In the genomic region with DNA sequence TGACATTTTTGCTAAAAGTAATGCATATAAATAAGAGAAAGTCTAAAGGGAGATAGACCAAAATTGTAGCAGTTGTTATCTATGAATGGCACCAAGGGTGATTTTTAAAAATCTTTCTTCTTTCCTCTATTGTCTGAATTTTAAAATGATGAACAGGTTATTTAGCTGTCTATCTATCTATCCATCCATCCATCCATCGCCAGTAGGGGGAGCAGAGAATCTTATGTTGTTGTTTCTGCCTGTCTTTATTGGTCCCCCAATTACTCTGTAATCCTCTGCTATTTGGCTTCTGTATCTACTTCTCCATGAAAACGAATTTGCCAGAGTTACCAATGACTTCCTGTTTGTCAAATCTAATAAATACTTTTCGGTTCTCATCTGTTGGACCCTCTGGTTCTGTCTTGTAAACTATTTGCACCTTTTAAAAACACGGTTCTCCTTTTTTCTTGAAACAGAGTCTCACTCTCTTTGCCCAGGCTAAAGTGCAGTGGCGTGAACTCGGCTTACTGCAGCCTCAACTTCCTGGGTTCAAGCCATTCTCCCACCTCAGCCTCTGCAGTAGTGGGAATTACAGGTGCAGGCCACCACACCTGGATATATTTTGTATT, we compare ENCODE assay signal across 9 cellular contexts.
A peak's percentile ranks its signal among the peaks of the same experiment; 100 is the strongest.
DNase-seq lines count a peak whose midpoint lies in the region; ATAC-seq and TF ChIP-seq lines count a peak whose summit lies in the region.
"Had no signal": no experiment of that assay in that cellular context is flagged by ENCODE, and none has a peak within 500 bp of the region (broad histone marks: within the 10 kb centered on the region; RNA-seq: fewer than 3 reads in every experiment).

No MANE protein-coding gene starts in this region.

- H3K27me3 Mint-ChIP-seq in activated T-helper 1 cell treated with anti-CD3 and anti-CD28 coated beads, Interleukin-12 subunit alpha, Interleukin-12 subunit beta, Interleukin-2, Interleukin-4 antibody, amounts not matched to agents 30 ng/mL and 10 ng/mL and 1 ng/mL, durations not matched to agents 14 hours and 24 hours and 36 hours (ENCODE audit: insufficient read depth) = peaks cover 15% of the 10 kb centered on the region

- intact Hi-C loops in psoas muscle (cut with DNase I) = no loop called here
- intact Hi-C loops in activated T-helper 1 cell treated with anti-CD3 and anti-CD28 coated beads, Interleukin-12 subunit alpha, Interleukin-12 subunit beta, Interleukin-2, Interleukin-4 antibody, amounts not matched to agents 30 ng/mL and 10 ng/mL and 1 ng/mL, durations not matched to agents 14 hours and 24 hours and 36 hours (cut with micrococcal nuclease) = loop anchor here (10.0 kb wide), 1 partner anchor 208 kb away; no protein-coding TSS in a partner anchor

- H3K36me3 ChIP-seq in psoas muscle (ENCODE audit: insufficient read depth in 1 of 2, low read depth in 1 of 2) = no peaks in the 10 kb centered on the region

- H3K36me3 Mint-ChIP-seq in activated T-helper 1 cell treated with anti-CD3 and anti-CD28 coated beads, Interleukin-12 subunit alpha, Interleukin-12 subunit beta, Interleukin-2, Interleukin-4 antibody, amounts not matched to agents 30 ng/mL and 10 ng/mL and 1 ng/mL, durations not matched to agents 14 hours and 24 hours and 36 hours (ENCODE audit: low read depth) = no peaks in the 10 kb centered on the region
- H3K36me3 Mint-ChIP-seq: naive B cell had no signal

- no peak overlapping the region for H3K27ac Mint-ChIP-seq in activated T-helper 1 cell treated with anti-CD3 and anti-CD28 coated beads, Interleukin-12 subunit alpha, Interleukin-12 subunit beta, Interleukin-2, Interleukin-4 antibody, amounts not matched to agents 30 ng/mL and 10 ng/mL and 1 ng/mL, durations not matched to agents 14 hours and 24 hours and 36 hours

- H3K4me1 ChIP-seq in psoas muscle = no peaks in the 10 kb centered on the region

- TF ChIP-seq CTCF in fibroblast of villous mesenchyme (IDR thresholded peaks at IDR 0.05; ENCODE audit: insufficient read depth, low read depth, low read length) (peak; percentile 71), psoas muscle (IDR thresholded peaks at IDR 0.05) (peak; percentile 44)

- no peaks in the 10 kb centered on the region for H3K4me1 Mint-ChIP-seq in activated T-helper 1 cell treated with anti-CD3 and anti-CD28 coated beads, Interleukin-12 subunit alpha, Interleukin-12 subunit beta, Interleukin-2, Interleukin-4 antibody, amounts not matched to agents 30 ng/mL and 10 ng/mL and 1 ng/mL, durations not matched to agents 14 hours and 24 hours and 36 hours (ENCODE audit: low read depth)
- H3K4me1 Mint-ChIP-seq: naive B cell had no signal

- no peaks in the 10 kb centered on the region for H3K9me3 ChIP-seq in psoas muscle

- ATAC-seq in GM19463 (IDR thresholded peaks at IDR 0.05; ENCODE audit: unreplicated experiment) = peak; percentile 66
- ATAC-seq in psoas muscle = no peak

- no peak overlapping the region for H3K27ac ChIP-seq in psoas muscle

- WGBS in psoas muscle, 3 donors = 41 to 45% (median 44%) methylated on average over 6 of the region's 6 CpGs

- H3K4me3 ChIP-seq in fibroblast of villous mesenchyme (ENCODE audit: low read depth, low read length) (no peak overlapping the region), psoas muscle (no peak overlapping the region)

- no peak overlapping the region for H3K4me3 Mint-ChIP-seq in activated T-helper 1 cell treated with anti-CD3 and anti-CD28 coated beads, Interleukin-12 subunit alpha, Interleukin-12 subunit beta, Interleukin-2, Interleukin-4 antibody, amounts not matched to agents 30 ng/mL and 10 ng/mL and 1 ng/mL, durations not matched to agents 14 hours and 24 hours and 36 hours
- H3K4me3 Mint-ChIP-seq: naive B cell had no signal

- DNase-seq in DMS114 treated with DMSO at 0.1 percent for 48 hours (lab: John Stamatoyannopoulos, UW; ENCODE audit: unreplicated experiment) (peak; percentile 10), LoVo (ENCODE audit: low spot score) (peak; percentile 31), SK-MEL-5 (ENCODE audit: low read depth, low spot score) (peak; percentile 80), fibroblast of villous mesenchyme (ENCODE audit: low read depth) (peak; percentile 54), psoas muscle (no peak)
- no peak for DNase-seq in activated T-helper 1 cell treated with anti-CD3 and anti-CD28 coated beads, Interleukin-12 subunit alpha, Interleukin-12 subunit beta, Interleukin-2, Interleukin-4 antibody, amounts not matched to agents 30 ng/mL and 10 ng/mL and 1 ng/mL, durations not matched to agents 14 hours and 24 hours and 36 hours (ENCODE audit: low spot score)
- no peak for DNase-seq in activated CD8-positive, alpha-beta memory T cell treated with anti-CD3 and anti-CD28 coated beads, Interleukin-2, amount 50 U/mL, for 4 hours
- DNase-seq: naive B cell had no signal

- no peaks in the 10 kb centered on the region for H3K9me3 Mint-ChIP-seq in activated T-helper 1 cell treated with anti-CD3 and anti-CD28 coated beads, Interleukin-12 subunit alpha, Interleukin-12 subunit beta, Interleukin-2, Interleukin-4 antibody, amounts not matched to agents 30 ng/mL and 10 ng/mL and 1 ng/mL, durations not matched to agents 14 hours and 24 hours and 36 hours
- H3K9me3 Mint-ChIP-seq: naive B cell had no signal

- H3K27me3 ChIP-seq in psoas muscle (ENCODE audit: insufficient read depth in 3 of 3, low read length in 2 of 3) = peaks cover 0 to 4% (median 0%) of the 10 kb centered on the region in 3 donors

- in situ Hi-C loops in SK-MEL-5 (cut with HindIII; ENCODE audit: low pct_unique_long_range_greater_than_20kb, low sequenced_read_pairs) = no loop called here

Comparison
In these comparisons a context has a peak if more than half of its experiments do, and no peak if none do; other contexts are left out.
1. DNase-seq: peak in DMS114 treated with DMSO at 0.1 percent for 48 hours (single experiment), LoVo (single experiment), SK-MEL-5 (single experiment) and fibroblast of villous mesenchyme (single experiment); none in psoas muscle (0 of 2), activated T-helper 1 cell treated with anti-CD3 and anti-CD28 coated beads, Interleukin-12 subunit alpha, Interleukin-12 subunit beta, Interleukin-2, Interleukin-4 antibody, amounts not matched to agents 30 ng/mL and 10 ng/mL and 1 ng/mL, durations not matched to agents 14 hours and 24 hours and 36 hours (single experiment) and activated CD8-positive, alpha-beta memory T cell treated with anti-CD3 and anti-CD28 coated beads, Interleukin-2, amount 50 U/mL, for 4 hours (single experiment).